ENCODE assay signal across 13 cellular contexts in the genomic region with DNA sequence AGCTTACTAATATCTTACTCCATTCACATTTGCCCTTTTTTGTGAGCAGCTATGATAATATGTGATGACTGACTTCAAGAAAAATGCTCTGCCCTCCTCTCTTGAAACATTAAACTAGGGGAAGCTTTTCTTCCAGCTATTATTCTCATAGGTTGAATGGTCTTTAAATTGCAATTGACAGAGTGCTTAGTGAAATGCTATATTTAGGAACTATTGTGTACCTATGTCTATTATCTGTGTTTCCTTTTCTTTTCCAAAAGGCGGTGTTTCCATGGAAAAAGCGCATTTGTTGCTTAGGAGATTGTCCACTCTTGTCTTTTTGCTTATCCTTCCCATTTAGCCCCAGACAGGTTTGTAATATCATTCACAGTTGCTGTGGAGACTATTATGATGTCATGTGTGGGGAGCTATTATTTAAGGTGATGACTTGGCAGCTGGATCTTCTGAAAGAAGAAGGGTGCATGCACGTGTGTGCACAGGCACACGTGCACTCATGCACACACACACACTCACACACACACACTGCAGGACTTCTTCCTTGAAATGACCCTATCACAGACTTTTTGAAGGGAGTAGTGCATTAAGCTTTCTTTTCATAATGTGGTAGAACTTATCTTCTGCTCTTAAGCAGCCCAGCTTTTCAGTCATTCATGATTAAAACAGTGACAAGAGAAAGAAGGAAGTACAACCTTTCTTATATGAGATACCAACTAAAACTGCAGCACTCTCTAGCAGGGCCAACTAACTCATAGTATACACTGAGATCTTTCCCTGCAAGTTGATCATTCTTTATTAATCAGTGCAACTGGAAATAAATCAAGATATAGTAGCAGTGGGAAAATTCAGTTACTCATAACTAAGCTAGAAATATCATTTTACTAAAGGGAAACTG.
DNase-seq lines count a peak whose midpoint lies in the region; ATAC-seq and TF ChIP-seq lines count a peak whose summit lies in the region.
"Had no signal": no experiment of that assay in that cellular context is flagged by ENCODE, and none has a peak within 500 bp of the region (broad histone marks: within the 10 kb centered on the region; RNA-seq: fewer than 3 reads in every experiment).

No MANE protein-coding gene starts in this region.

- peaks cover 6 to 16% of the 10 kb centered on the region in 2 donors for H3K9me3 Mint-ChIP-seq in effector memory CD8-positive, alpha-beta T cell

- H4K8ac ChIP-seq in IMR-90 (ENCODE audit: low read depth in 2 of 2, low read length in 2 of 2), result no peak overlapping the region

- no CpG with 5 or more reads among the region's 4 CpGs for WGBS in IMR-90 (ENCODE audit: extremely low coverage in 2 of 2, insufficient read length in 1 of 2), 2 experiments

- H4K20me1 ChIP-seq in BLaER1, result no peaks in the 10 kb centered on the region
- no peaks in the 10 kb centered on the region for H4K20me1 ChIP-seq in IMR-90 (ENCODE audit: insufficient read depth, low read length)

- TF ChIP-seq RAD21 in IMR-90 (IDR thresholded peaks at IDR 0.05; ENCODE audit: low read length), result no peak

- no peak overlapping the region for H4K91ac ChIP-seq in IMR-90 (ENCODE audit: insufficient read depth, low read depth, low read length)

- BruUV-seq in IMR-90 (replicated peaks; lab: Mats Ljungman, UMichigan) (no TSS peak), A673 (replicated peaks; lab: Mats Ljungman, UMichigan) (no TSS peak)

- H3K4me1 Mint-ChIP-seq in effector memory CD8-positive, alpha-beta T cell (ENCODE audit: low read depth in 2 of 2), result no peaks in the 10 kb centered on the region

- H3K9me1 ChIP-seq in IMR-90 (ENCODE audit: insufficient read depth, low read length), result no peaks in the 10 kb centered on the region

- POLR2A ChIA-PET in IMR-90 (lab: Charles Lee; ENCODE audit: unreplicated experiment) (no interaction called here), A673 (lab: Charles Lee; ENCODE audit: low non-redundant PET) (no interaction called here)

- no peaks in the 10 kb centered on the region for H3K36me3 Mint-ChIP-seq in effector memory CD8-positive, alpha-beta T cell (ENCODE audit: insufficient read depth)

- H3K9me3 ChIP-seq in BLaER1, result no peaks in the 10 kb centered on the region
- H3K9me3 ChIP-seq in IMR-90 (ENCODE audit: control insufficient read depth, insufficient read depth, low read length), result no peaks in the 10 kb centered on the region
- H3K9me3 ChIP-seq in A673 (ENCODE audit: low read depth, low read length, poor library complexity, severe bottlenecking), result no peaks in the 10 kb centered on the region

- ATAC-seq in IMR-90 (ENCODE audit: low read depth), result peak; percentile 40
- no peak for ATAC-seq in effector memory CD8-positive, alpha-beta T cell (replicated peaks)

- H3K4ac ChIP-seq in IMR-90 (ENCODE audit: low read depth, low read length), result no peak overlapping the region

- intact Hi-C loops in IMR-90 (cut with micrococcal nuclease), result no loop called here
- intact Hi-C loops in A673 (cut with micrococcal nuclease; ENCODE audit: unreplicated experiment), result no loop called here

- H2AK9ac ChIP-seq in IMR-90 (replicated peaks; ENCODE audit: low read depth, low read length, poor library complexity), result no peak overlapping the region

- H3K9ac ChIP-seq in BLaER1, result no peak overlapping the region
- no peak overlapping the region for H3K9ac ChIP-seq in IMR-90 (ENCODE audit: low read depth, low read length)

- H3K4me1 ChIP-seq in BLaER1, result peaks cover 26% of the 10 kb centered on the region
- H3K4me1 ChIP-seq in IMR-90 (ENCODE audit: control insufficient read depth, insufficient read depth, low read length), result no peaks in the 10 kb centered on the region
- no peaks in the 10 kb centered on the region for H3K4me1 ChIP-seq in A673 (ENCODE audit: insufficient read depth, low read length, poor library complexity, severe bottlenecking)

- H3K4me3 ChIP-seq in BLaER1 (no peak overlapping the region), IMR-90 (ENCODE audit: insufficient read depth, low read depth, low read length) (no peak overlapping the region), A673 (ENCODE audit: low read depth, low read length, poor library complexity, severe bottlenecking) (no peak overlapping the region)

- DNase-seq in IMR-90 (peak; percentile 45), NCI-H69 (lab: John Stamatoyannopoulos, UW) (peak; percentile 96), glomerular visceral epithelial cell (ENCODE audit: extremely low spot score) (peak; percentile 37), CD1c-positive myeloid dendritic cell (ENCODE audit: extremely low spot score) (no peak), A673 (ENCODE audit: low spot score) (no peak)
- DNase-seq in effector CD8-positive, alpha-beta T cell (lab: John Stamatoyannopoulos, UW), result no peak
- no peak for DNase-seq in effector memory CD8-positive, alpha-beta T cell
- DNase-seq: dermis blood vessel endothelial cell, DMS79 treated with DMSO at 0.1 percent for 48 hours, NCI-H526 treated with DMSO at 0.1 percent for 48 hours, posterior cingulate gyrus, SHP77 treated with DMSO at 0.1 percent for 48 hours had no signal

- TF ChIP-seq CTCF in IMR-90 (conservative IDR thresholded peaks at IDR 0.05; ENCODE audit: low read depth, low read length) (no peak), A673 (conservative IDR thresholded peaks at IDR 0.05; ENCODE audit: low read depth, low read length) (no peak)

- H4K5ac ChIP-seq in IMR-90 (ENCODE audit: low read depth, low read length), result no peak overlapping the region

- H3K36me3 ChIP-seq in BLaER1 (no peaks in the 10 kb centered on the region), IMR-90 (ENCODE audit: control insufficient read depth, insufficient read depth, low read length) (no peaks in the 10 kb centered on the region), A673 (ENCODE audit: insufficient read depth, low read length, poor library complexity, severe bottlenecking) (no peaks in the 10 kb centered on the region)

- H3K27me3 ChIP-seq in BLaER1 (no peaks in the 10 kb centered on the region), IMR-90 (ENCODE audit: control insufficient read depth, insufficient read depth, low read length) (no peaks in the 10 kb centered on the region), A673 (replicated peaks; ENCODE audit: insufficient read depth, low read depth, low read length, poor library complexity) (no peaks in the 10 kb centered on the region)

- no peak overlapping the region for H3K56ac ChIP-seq in IMR-90 (ENCODE audit: extremely low read depth, insufficient read depth, low read length)

- no peak overlapping the region for H3K23ac ChIP-seq in IMR-90 (ENCODE audit: low read depth, low read length)

- no peak for TF ChIP-seq POLR2A in IMR-90 (IDR thresholded peaks at IDR 0.05; ENCODE audit: low read depth, low read length)

- H2AK5ac ChIP-seq in IMR-90 (ENCODE audit: low read depth, low read length), result no peak overlapping the region

- H2BK120ac ChIP-seq in IMR-90 (ENCODE audit: low read depth, low read length), result no peak overlapping the region

- no peak overlapping the region for H3K18ac ChIP-seq in IMR-90 (ENCODE audit: low read depth, low read length)

- H3K27ac ChIP-seq in BLaER1 (no peak overlapping the region), IMR-90 (ENCODE audit: insufficient read depth, low read length) (no peak overlapping the region), A673 (ENCODE audit: low read depth, low read length, poor library complexity, severe bottlenecking) (no peak overlapping the region)

- H3K14ac ChIP-seq in IMR-90 (replicated peaks; ENCODE audit: low read depth, low read length), result no peak overlapping the region

- no peaks in the 10 kb centered on the region for H3K27me3 Mint-ChIP-seq in effector memory CD8-positive, alpha-beta T cell

- H3K4me2 ChIP-seq in BLaER1 (peak overlapping the region; percentile 13; the same call in 1 of the 2 replicates), IMR-90 (ENCODE audit: low read depth, low read length) (no peak overlapping the region)

- CTCF ChIA-PET in IMR-90 (lab: Yijun Ruan, JAX) (no interaction called here), A673 (lab: Charles Lee) (no interaction called here)

- H2BK20ac ChIP-seq in IMR-90 (ENCODE audit: low read depth, low read length), result no peak overlapping the region

- dilution Hi-C loops in IMR-90 (cut with HindIII; ENCODE audit: low sequenced_read_pairs, unreplicated experiment), result no loop called here

- H2BK15ac ChIP-seq in IMR-90 (ENCODE audit: low read depth, low read length), result no peak overlapping the region

- H3K79me1 ChIP-seq in IMR-90 (ENCODE audit: low read depth in 1 of 2, low read length in 2 of 2), result no peaks in the 10 kb centered on the region

- H2AFZ ChIP-seq in IMR-90 (replicated peaks; ENCODE audit: low read length, poor library complexity), result no peak overlapping the region

- H2BK5ac ChIP-seq in IMR-90 (ENCODE audit: low read depth, low read length, poor library complexity, severe bottlenecking), result no peak overlapping the region

- in situ Hi-C loops in IMR-90 (cut with MboI; ENCODE audit: low sequenced_read_pairs), result no loop called here

- no peak overlapping the region for H3K27ac Mint-ChIP-seq in effector memory CD8-positive, alpha-beta T cell

- no peak overlapping the region for H3K4me3 Mint-ChIP-seq in effector memory CD8-positive, alpha-beta T cell

TF ChIP-seq in IMR-90, 13 proteins besides CTCF, POLR2A, EP300 and RAD21:
- 0 out of 2 replicates have a peak, but pooled peaks have one; percentile 12 for TF ChIP-seq BHLHE40 (IDR thresholded peaks at IDR 0.05; ENCODE audit: low read depth, low read length)
- TF ChIP-seq NFE2L2 (IDR thresholded peaks at IDR 0.05; ENCODE audit: low read depth, low read length), result no peak
- TF ChIP-seq MAZ (IDR thresholded peaks at IDR 0.05; ENCODE audit: borderline replicate concordance, low read depth, low read length), result no peak
TF ChIP-seq in IMR-90: peak in this region for 1.

Comparison
In these comparisons a context has a peak if more than half of its experiments do, and no peak if none do; other contexts are left out.
1. DNase-seq: peak in IMR-90 (single experiment), NCI-H69 (single experiment) and glomerular visceral epithelial cell (single experiment); none in effector CD8-positive, alpha-beta T cell (single experiment), CD1c-positive myeloid dendritic cell (single experiment), A673 (single experiment) and effector memory CD8-positive, alpha-beta T cell (0 of 3).